In genomic region chr4:128803783-128804182, GRCh38 we compare ENCODE assay signal across 13 cellular contexts. TPM values are rescaled to one million over a fixed set of nuclear protein-coding genes. Genes with fewer than 3 reads are reported as not detected.
DNase-seq lines count a peak whose midpoint lies in the region; ATAC-seq, FAIRE-seq and TF ChIP-seq lines count a peak whose summit lies in the region.
"Had no signal": no experiment of that assay in that cellular context is flagged by ENCODE, and none has a peak within 500 bp of the region (broad histone marks: within the 10 kb centered on the region; RNA-seq: fewer than 3 reads in every experiment).

No MANE protein-coding gene starts in this region.

- H3K27me3 ChIP-seq in small intestine (ENCODE audit: control insufficient read depth in 2 of 2, insufficient read depth in 2 of 2, low read length in 2 of 2): no peaks in the 10 kb centered on the region
- H3K27me3 ChIP-seq: ascending aorta had no signal

- H3K36me3 Mint-ChIP-seq in WTC11: no peaks in the 10 kb centered on the region

- ATAC-seq in GM21529 (IDR thresholded peaks at IDR 0.05; ENCODE audit: unreplicated experiment): peak; percentile 86
- no peak for ATAC-seq in WTC11

- no peaks in the 10 kb centered on the region for H3K36me3 ChIP-seq in small intestine (ENCODE audit: control insufficient read depth in 2 of 2, insufficient read depth in 2 of 2, low read length in 2 of 2)
- H3K36me3 ChIP-seq: ascending aorta had no signal

- POLR2A ChIA-PET in WTC11 (lab: Charles Lee): interaction anchor here (0.6 to 2.4 kb wide), 3 partner anchors 8 to 517 kb away, joined by 3 to 11 read pairs (median 5); no protein-coding TSS in a partner anchor

- no peaks in the 10 kb centered on the region for H3K9me3 ChIP-seq in small intestine (ENCODE audit: control insufficient read depth, low read depth)
- H3K9me3 ChIP-seq: ascending aorta, Caco-2 had no signal

- H3K9me3 Mint-ChIP-seq in WTC11: no peaks in the 10 kb centered on the region

- H3K27ac ChIP-seq in small intestine (ENCODE audit: low read depth in 1 of 2, low read length in 1 of 2): peak overlapping the region in 1 of 2 donors; percentile 73
- H3K27ac ChIP-seq: ascending aorta had no signal

- H3K27me3 Mint-ChIP-seq in WTC11 (ENCODE audit: low read depth): no peaks in the 10 kb centered on the region

- H3K27ac Mint-ChIP-seq in WTC11: no peak overlapping the region

- TF ChIP-seq CTCF in WTC11 (IDR thresholded peaks at IDR 0.05): no peak

- CTCF ChIA-PET in WTC11 (lab: Charles Lee): interaction anchor here (1.5 to 2.6 kb wide), 3 partner anchors 11 to 229 kb away, joined by 5 to 10 read pairs (median 8); no protein-coding TSS in a partner anchor

- WGBS in small intestine, 3 donors: 7 to 46% (median 14%) methylated on average over 2 of the region's 2 CpGs

- no peak overlapping the region for H3K4me3 ChIP-seq in small intestine (ENCODE audit: low read depth in 1 of 2, low read length in 2 of 2)
- H3K4me3 ChIP-seq: ascending aorta had no signal

- peak overlapping the region; percentile 8; the same call in 1 of the 2 replicates for H3K4me3 Mint-ChIP-seq in WTC11

- H3K4me1 Mint-ChIP-seq in WTC11: peaks cover 22% of the 10 kb centered on the region

- DNase-seq in GM18507 (ENCODE audit: extremely low spot score, insufficient read length, low read depth) (no peak), WTC11 (ENCODE audit: low spot score) (no peak), small intestine (peak; percentile 76), DMS 273 (lab: John Stamatoyannopoulos, UW; ENCODE audit: unreplicated experiment) (no peak), NCI-H82 treated with DMSO at 0.1 percent for 48 hours (lab: John Stamatoyannopoulos, UW; ENCODE audit: unreplicated experiment) (no peak), GM19240 (ENCODE audit: insufficient read length, low spot score) (no peak)
- DNase-seq: Caco-2, foreskin melanocyte, NCI-H1436, NCI-H82, nucleus accumbens had no signal

- FAIRE-seq in GM18507 (lab: Jason Lieb, UNC) (peak; percentile 59), small intestine (lab: Jason Lieb, UNC) (no peak)

- no peaks in the 10 kb centered on the region for H3K4me1 ChIP-seq in small intestine (ENCODE audit: control insufficient read depth in 2 of 2, insufficient read depth in 1 of 2, low read depth in 1 of 2, low read length in 1 of 2)
- H3K4me1 ChIP-seq: ascending aorta had no signal

TF ChIP-seq in WTC11, 78 proteins besides CTCF, POLR2A, EP300 and RAD21:
- no peak for TF ChIP-seq OVOL2 (CRISPR knock-in tag; IDR thresholded peaks at IDR 0.05; ENCODE audit: borderline replicate concordance)

RNA-seq across cellular contexts. Expression of gene JADE1, which starts 5.7 kb away (rescaled TPM):
- 132 to 156 TPM (median 150 TPM) in 3 replicates for total RNA-seq in WTC11 (2021)
- polyA plus RNA-seq in small intestine: 10 to 100 TPM in 2 of 3 donors, 1 to 10 TPM in 1; 6.2 to 14.2 (median 11.2) TPM
